16 cellular contexts compared by ENCODE assay signal in genomic region chr10:67140641-67141040, GRCh38.
DNase-seq lines count a peak whose midpoint lies in the region; ATAC-seq and TF ChIP-seq lines count a peak whose summit lies in the region.
"Had no signal": no experiment of that assay in that cellular context is flagged by ENCODE, and none has a peak within 500 bp of the region (broad histone marks: within the 10 kb centered on the region; RNA-seq: fewer than 3 reads in every experiment).

No MANE protein-coding gene starts in this region.

- H3K9me2 ChIP-seq in GM23338 (ENCODE audit: insufficient read depth) (0 out of 2 replicates have a peak, but pooled peaks cover 2% of the 10 kb centered on the region), PC-3 (replicated peaks; ENCODE audit: low read length) (no peaks in the 10 kb centered on the region)

- H2AFZ ChIP-seq in GM23338 (no peak overlapping the region), PC-3 (ENCODE audit: low read length) (no peak overlapping the region)

- H3K36me3 ChIP-seq in GM23338 (ENCODE audit: insufficient read depth) (no peaks in the 10 kb centered on the region), PC-3 (ENCODE audit: low read depth, low read length) (no peaks in the 10 kb centered on the region), mesendoderm (ENCODE audit: control insufficient read depth, insufficient read depth, low read length) (no peaks in the 10 kb centered on the region)

- peak; percentile 27 for DNase-seq in GM23338 (ENCODE audit: low spot score)
- no peak for DNase-seq in PC-3
- peak; percentile 2 for DNase-seq in foreskin melanocyte
- DNase-seq in mesendoderm = peak; percentile 7
- no peak for DNase-seq in GM13977 (ENCODE audit: low spot score)
- DNase-seq in posterior cingulate gyrus = no peak
- DNase-seq: ACHN; C1 segment of cervical spinal cord; CD4-positive, alpha-beta T cell; DMS79 treated with DMSO at 0.1 percent for 48 hours; EL; GOT3; HCEC 1CT; HFFc6 had no signal

- H2BK120ac ChIP-seq in mesendoderm (ENCODE audit: low read depth, low read length) = no peak overlapping the region

- H3K9ac ChIP-seq in PC-3 (ENCODE audit: low read length) (no peak overlapping the region), mesendoderm (ENCODE audit: low read length) (no peak overlapping the region)

- POLR2A ChIA-PET in PC-3 (lab: Charles Lee; ENCODE audit: unreplicated experiment) = no interaction called here

- peak overlapping the region; percentile 74; the same call in 1 of the 2 replicates for H3K27ac Mint-ChIP-seq in GM23338
- H3K27ac Mint-ChIP-seq: CD4-positive, alpha-beta T cell; HFFc6 had no signal

- no TSS peak for BruUV-seq in PC-3 (replicated peaks; lab: Mats Ljungman, UMichigan)

- no peaks in the 10 kb centered on the region; the same call in 1 of the 2 replicates for H3K4me1 ChIP-seq in GM23338 (ENCODE audit: insufficient read depth)
- H3K4me1 ChIP-seq in PC-3 (ENCODE audit: insufficient read depth, low read length) = no peaks in the 10 kb centered on the region
- no peaks in the 10 kb centered on the region for H3K4me1 ChIP-seq in mesendoderm (ENCODE audit: control insufficient read depth, low read depth, low read length)

- WGBS in mesendoderm (ENCODE audit: extremely low coverage, insufficient coverage, low lambda C conversion rate) = no CpG with 5 or more reads among the region's 2 CpGs

- no peak overlapping the region for H3K4me3 Mint-ChIP-seq in GM23338
- H3K4me3 Mint-ChIP-seq: CD4-positive, alpha-beta T cell; HFFc6 had no signal

- no peaks in the 10 kb centered on the region for H3K79me1 ChIP-seq in mesendoderm (ENCODE audit: low read length)

- peaks cover 8% of the 10 kb centered on the region; the same call in 2 of the 3 replicates for H3K4me1 Mint-ChIP-seq in GM23338

- intact Hi-C loops in PC-3 (cut with micrococcal nuclease) = no loop called here
- intact Hi-C loops in posterior cingulate gyrus (cut with DNase I) = no loop called here

- H3K4me2 ChIP-seq in GM23338 = no peak overlapping the region
- H3K4me2 ChIP-seq in PC-3 (ENCODE audit: low read length) = no peak overlapping the region
- H3K4me2 ChIP-seq in mesendoderm (ENCODE audit: low read length) = no peak overlapping the region

- H3K56ac ChIP-seq in mesendoderm (ENCODE audit: low read length) = no peak overlapping the region

- H3K27me3 ChIP-seq in GM23338 (ENCODE audit: insufficient read depth) (no peaks in the 10 kb centered on the region), PC-3 (ENCODE audit: low read length) (peaks cover 30% of the 10 kb centered on the region), mesendoderm (ENCODE audit: insufficient read depth, low read length, poor library complexity) (no peaks in the 10 kb centered on the region)

- no peak overlapping the region for H2BK5ac ChIP-seq in mesendoderm (ENCODE audit: low read length)

- TF ChIP-seq CTCF in GM23338 (conservative IDR thresholded peaks at IDR 0.05; ENCODE audit: low read depth in 2 of 2) (no peak), PC-3 (conservative IDR thresholded peaks at IDR 0.05; ENCODE audit: low read depth, low read length) (no peak), GM13977 (IDR thresholded peaks at IDR 0.05; ENCODE audit: extremely low read depth, insufficient read depth, missing control alignments) (no peak)

- H3K4ac ChIP-seq in mesendoderm (ENCODE audit: low read depth, low read length) = no peak overlapping the region

- ATAC-seq in GM23338 (peak; percentile 44; the same call in 2 of the 3 replicates), PC-3 (peak; percentile 31; the same call in 1 of the 2 replicates), HG03432 (IDR thresholded peaks at IDR 0.05; ENCODE audit: unreplicated experiment) (no peak)
- ATAC-seq: HepG2 had no signal

- H3K36me3 Mint-ChIP-seq in GM23338 (ENCODE audit: low read depth) = no peaks in the 10 kb centered on the region

- in situ Hi-C loops in GM13977 (cut with MboI; ENCODE audit: low pct_unique_long_range_greater_than_20kb, low sequenced_read_pairs, unreplicated experiment) = no loop called here

- H3K4me3 ChIP-seq in GM23338 (no peak overlapping the region), PC-3 (ENCODE audit: low read length) (no peak overlapping the region), mesendoderm (ENCODE audit: low read length) (no peak overlapping the region)

- no peak overlapping the region for H2BK15ac ChIP-seq in mesendoderm (replicated peaks; ENCODE audit: low read depth)

- H3K27ac ChIP-seq in GM23338 (ENCODE audit: low read depth) = no peak overlapping the region
- no peak overlapping the region for H3K27ac ChIP-seq in PC-3 (ENCODE audit: low read length)
- H3K27ac ChIP-seq in mesendoderm (ENCODE audit: low read depth, low read length) = no peak overlapping the region

- H3K9me3 ChIP-seq in PC-3 (ENCODE audit: low read length) = no peaks in the 10 kb centered on the region

- H2AK5ac ChIP-seq in mesendoderm (ENCODE audit: low read length) = no peak overlapping the region

- H4K5ac ChIP-seq in mesendoderm (ENCODE audit: low read length) = no peak overlapping the region

- H4K8ac ChIP-seq in mesendoderm (ENCODE audit: low read depth, low read length) = no peak overlapping the region

- H3K27me3 Mint-ChIP-seq in GM23338 (ENCODE audit: insufficient read depth, low read depth, poor library complexity) = no peaks in the 10 kb centered on the region
- H3K27me3 Mint-ChIP-seq: CD4-positive, alpha-beta T cell had no signal

- CTCF ChIA-PET in PC-3 (lab: Charles Lee) = no interaction called here

- no peak overlapping the region for H3K23ac ChIP-seq in mesendoderm (ENCODE audit: low read length)

- no peaks in the 10 kb centered on the region for H3K9me3 Mint-ChIP-seq in GM23338
- H3K9me3 Mint-ChIP-seq: CD4-positive, alpha-beta T cell had no signal

- no peaks in the 10 kb centered on the region for H3F3A ChIP-seq in GM23338 (replicated peaks; ENCODE audit: low read depth)
- H3F3A ChIP-seq in PC-3 (ENCODE audit: low read length, unreplicated experiment) = no peaks in the 10 kb centered on the region

- no peaks in the 10 kb centered on the region for H3K79me2 ChIP-seq in GM23338 (replicated peaks; ENCODE audit: insufficient read depth)
- H3K79me2 ChIP-seq in PC-3 (ENCODE audit: low read length) = no peaks in the 10 kb centered on the region
- H3K79me2 ChIP-seq in mesendoderm (ENCODE audit: control insufficient read depth, insufficient read depth, low read length) = no peaks in the 10 kb centered on the region

- H3K18ac ChIP-seq in mesendoderm (ENCODE audit: low read length) = no peak overlapping the region

- no peaks in the 10 kb centered on the region for H4K20me1 ChIP-seq in GM23338 (replicated peaks; ENCODE audit: insufficient read depth)
- no peaks in the 10 kb centered on the region for H4K20me1 ChIP-seq in PC-3 (ENCODE audit: low read length)

TF ChIP-seq in GM23338, 12 proteins besides CTCF, POLR2A, EP300 and RAD21 (continues in another document):
- TF ChIP-seq JUNB (IDR thresholded peaks at IDR 0.05; ENCODE audit: unreplicated experiment) = no peak
- TF ChIP-seq EZH2phosphoT487 (IDR thresholded peaks at IDR 0.05; ENCODE audit: unreplicated experiment) = no peak
- TF ChIP-seq EZH2 (IDR thresholded peaks at IDR 0.05; ENCODE audit: low read depth, unreplicated experiment) = no peak
- no peak for TF ChIP-seq STAT1 (IDR thresholded peaks at IDR 0.05; ENCODE audit: unreplicated experiment)
- no peak for TF ChIP-seq NANOG (IDR thresholded peaks at IDR 0.05; ENCODE audit: borderline replicate concordance)

Comparison
In these comparisons a context has a peak if more than half of its experiments do, and no peak if none do; other contexts are left out.
1. DNase-seq: peak in GM23338 (single experiment), foreskin melanocyte (single experiment) and mesendoderm (single experiment); none in PC-3 (single experiment), GM13977 (single experiment) and posterior cingulate gyrus (0 of 10).